18 cellular contexts compared by ENCODE assay signal in the genomic region with DNA sequence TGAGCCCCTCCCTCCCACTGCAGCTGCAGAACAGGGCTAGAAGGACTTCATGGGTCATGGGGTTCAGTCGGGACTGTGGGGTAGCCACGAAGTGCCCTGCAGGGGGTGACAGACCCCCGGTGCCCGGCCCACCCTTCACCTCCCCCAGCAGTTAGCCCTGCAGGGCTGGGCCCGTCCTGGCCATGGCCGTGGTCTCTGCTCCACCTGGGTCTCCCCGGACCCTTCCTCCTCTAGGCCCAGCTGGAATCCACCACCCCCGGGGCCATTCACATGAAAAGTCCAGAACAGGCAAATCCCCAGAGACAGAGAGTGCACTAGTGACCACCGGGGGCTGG. TPM values are rescaled to one million over a fixed set of nuclear protein-coding genes. Genes with fewer than 3 reads are reported as not detected.
A peak's percentile ranks its signal among the peaks of the same experiment; 100 is the strongest.
DNase-seq lines count a peak whose midpoint lies in the region; ATAC-seq and TF ChIP-seq lines count a peak whose summit lies in the region.
"Had no signal": no experiment of that assay in that cellular context is flagged by ENCODE, and none has a peak within 500 bp of the region (broad histone marks: within the 10 kb centered on the region; RNA-seq: fewer than 3 reads in every experiment).

No MANE protein-coding gene starts in this region.

- H3K9me3 ChIP-seq in left ventricle myocardium inferior (replicated peaks) (peaks cover 10% of the 10 kb centered on the region), right atrium auricular region (peaks cover 0 to 10% of the 10 kb centered on the region in 2 donors), esophagus muscularis mucosa (peaks cover 0 to 12% (median 8%) of the 10 kb centered on the region in 4 donors)

- H3K36me3 ChIP-seq in left ventricle myocardium inferior = peaks cover 7% of the 10 kb centered on the region
- peaks cover 11% of the 10 kb centered on the region for H3K36me3 ChIP-seq in right atrium auricular region
- peaks cover 6 to 11% (median 10%) of the 10 kb centered on the region in 4 donors for H3K36me3 ChIP-seq in esophagus muscularis mucosa

- 70% methylated on average over 2 of the region's 9 CpGs for WGBS in esophagus muscularis mucosa

- ATAC-seq in sciatic nerve (no peak), GM19324 (IDR thresholded peaks at IDR 0.05; ENCODE audit: low FRiP score, unreplicated experiment) (no peak)
- ATAC-seq: activated T-cell treated with anti-CD3 and anti-CD28 coated beads, Interleukin-2, amount 50 U/mL, for 72 hours; heart right ventricle; stimulated activated memory B cell treated with anti-CD40 and anti-IgM and Interleukin-4, amounts not matched to agents 10 μg/mL and 1 μg/mL and 100 μg/mL, for 72 hours had no signal

- intact Hi-C loops in left ventricle myocardium inferior (cut with micrococcal nuclease) = no loop called here
- intact Hi-C loops in esophagus muscularis mucosa (cut with DNase I) = no loop called here
- intact Hi-C loops in sciatic nerve (cut with DNase I) = no loop called here

- H3K4me3 ChIP-seq in left ventricle myocardium inferior = no peak overlapping the region
- H3K4me3 ChIP-seq in right atrium auricular region = no peak overlapping the region
- no peak overlapping the region for H3K4me3 ChIP-seq in esophagus muscularis mucosa
- H3K4me3 ChIP-seq: lung had no signal

- peak overlapping the region; percentile 99 for H3K27ac ChIP-seq in left ventricle myocardium inferior (replicated peaks)
- H3K27ac ChIP-seq in right atrium auricular region = peak overlapping the region in 1 of 2 donors; percentile 95
- H3K27ac ChIP-seq in esophagus muscularis mucosa (replicated peaks in 1 of 4) = peak overlapping the region; percentile 87 to 94 (median 89)

- H3K4me1 ChIP-seq in left ventricle myocardium inferior (peaks cover 33% of the 10 kb centered on the region), right atrium auricular region (peaks cover 0 to 36% of the 10 kb centered on the region in 2 donors), esophagus muscularis mucosa (peaks cover 32 to 73% (median 69%) of the 10 kb centered on the region in 4 donors)

- TF ChIP-seq EP300 in esophagus muscularis mucosa (IDR thresholded peaks at IDR 0.05) = no peak

- DNase-seq in left ventricle myocardium inferior = no peak
- DNase-seq in right atrium auricular region (ENCODE audit: low spot score) = no peak
- DNase-seq in esophagus muscularis mucosa (ENCODE audit: extremely low spot score) = no peak
- DNase-seq in sciatic nerve (ENCODE audit: low spot score) = peak; percentile 60
- no peak for DNase-seq in NCI-H82 (lab: John Stamatoyannopoulos, UW)
- DNase-seq in DMS153 treated with DMSO at 0.1 percent for 48 hours (lab: John Stamatoyannopoulos, UW; ENCODE audit: unreplicated experiment) = no peak
- no peak for DNase-seq in cerebellar nuclear complex (lab: John Stamatoyannopoulos, UW)
- DNase-seq: activated CD4-positive, alpha-beta T cell treated with anti-CD3 and anti-CD28 coated beads for 4 hours; activated T-cell treated with anti-CD3 and anti-CD28 coated beads, Interleukin-2, amount 50 U/mL, for 72 hours; C1 segment of cervical spinal cord; heart right ventricle; HFFc6; NCI-H1417 treated with DMSO at 0.1 percent for 48 hours; NCI-H526; SHP77 had no signal

- no peaks in the 10 kb centered on the region for H3K27me3 ChIP-seq in left ventricle myocardium inferior (ENCODE audit: low read depth)
- H3K27me3 ChIP-seq in right atrium auricular region = no peaks in the 10 kb centered on the region
- H3K27me3 ChIP-seq in esophagus muscularis mucosa = no peaks in the 10 kb centered on the region
- H3K27me3 ChIP-seq: heart right ventricle had no signal

- TF ChIP-seq CTCF in left ventricle myocardium inferior (IDR thresholded peaks at IDR 0.05; ENCODE audit: borderline replicate concordance) = no peak
- no peak for TF ChIP-seq CTCF in right atrium auricular region (IDR thresholded peaks at IDR 0.05)
- no peak for TF ChIP-seq CTCF in esophagus muscularis mucosa (IDR thresholded peaks at IDR 0.05)

- TF ChIP-seq POLR2A in esophagus muscularis mucosa (IDR thresholded peaks at IDR 0.05; ENCODE audit: low read depth) = no peak

RNA-seq across cellular contexts. Expression of a gene that starts 17.3 kb away (rescaled TPM):
- total RNA-seq in left ventricle myocardium inferior = 200 TPM
- 100 to 1,000 TPM in 1 of 2 donors, 10 to 100 TPM in 1; 90.3 to 107 TPM for total RNA-seq in right atrium auricular region
- 100 to 1,000 TPM; 113 to 267 (median 193) TPM for total RNA-seq in esophagus muscularis mucosa
- 140 TPM for total RNA-seq in sciatic nerve

RNA-seq across cellular contexts. Expression of a gene that starts 18.3 kb away (rescaled TPM):
- 53.4 TPM for total RNA-seq in left ventricle myocardium inferior
- 10 to 100 TPM; 54.8 to 55.9 TPM for total RNA-seq in right atrium auricular region
- 100 to 1,000 TPM in 1 of 4 donors, 10 to 100 TPM in 3; 52.8 to 137 (median 77.1) TPM for total RNA-seq in esophagus muscularis mucosa
- 65.7 TPM for total RNA-seq in sciatic nerve
